13 cellular contexts compared by ENCODE assay signal in genomic region chr4:82447886-82448285, GRCh38. TPM values are rescaled to one million over a fixed set of nuclear protein-coding genes. Genes with fewer than 3 reads are reported as not detected.
A peak's percentile ranks its signal among the peaks of the same experiment; 100 is the strongest.
DNase-seq lines count a peak whose midpoint lies in the region; ATAC-seq and TF ChIP-seq lines count a peak whose summit lies in the region.
"Had no signal": no experiment of that assay in that cellular context is flagged by ENCODE, and none has a peak within 500 bp of the region (broad histone marks: within the 10 kb centered on the region; RNA-seq: fewer than 3 reads in every experiment).

No MANE protein-coding gene starts in this region.

- H3K27me3 Mint-ChIP-seq in stimulated activated naive CD8-positive, alpha-beta T cell treated with anti-CD3 and anti-CD28 coated beads, Interleukin-15, amount 100 ng/mL, for 72 hours = no peaks in the 10 kb centered on the region
- H3K27me3 Mint-ChIP-seq in activated naive CD8-positive, alpha-beta T cell treated with anti-CD3 and anti-CD28 coated beads, Interleukin-2, amount 50 U/mL, for 24 hours = no peaks in the 10 kb centered on the region
- H3K27me3 Mint-ChIP-seq in mesothelial cell of epicardium (ENCODE audit: low read depth) = no peaks in the 10 kb centered on the region

- H3K27ac Mint-ChIP-seq in stimulated activated naive CD8-positive, alpha-beta T cell treated with anti-CD3 and anti-CD28 coated beads, Interleukin-15, amount 100 ng/mL, for 72 hours = peak overlapping the region; percentile 26 to 42
- peak overlapping the region; percentile 13 for H3K27ac Mint-ChIP-seq in activated naive CD8-positive, alpha-beta T cell treated with anti-CD3 and anti-CD28 coated beads, Interleukin-2, amount 50 U/mL, for 24 hours
- H3K27ac Mint-ChIP-seq in mesothelial cell of epicardium = peak overlapping the region; percentile 85

- no peak for TF ChIP-seq CTCF in mesothelial cell of epicardium (IDR thresholded peaks at IDR 0.05; ENCODE audit: unreplicated experiment)

- no peaks in the 10 kb centered on the region for H3K9me3 Mint-ChIP-seq in stimulated activated naive CD8-positive, alpha-beta T cell treated with anti-CD3 and anti-CD28 coated beads, Interleukin-15, amount 100 ng/mL, for 72 hours
- no peaks in the 10 kb centered on the region for H3K9me3 Mint-ChIP-seq in activated naive CD8-positive, alpha-beta T cell treated with anti-CD3 and anti-CD28 coated beads, Interleukin-2, amount 50 U/mL, for 24 hours
- H3K9me3 Mint-ChIP-seq in mesothelial cell of epicardium = no peaks in the 10 kb centered on the region

- ATAC-seq in stimulated activated naive CD8-positive, alpha-beta T cell treated with anti-CD3 and anti-CD28 coated beads, Interleukin-15, amount 100 ng/mL, for 72 hours = no peak
- ATAC-seq in stimulated activated naive CD8-positive, alpha-beta T cell treated with anti-CD3 and anti-CD28 coated beads, Interleukin-15, Interleukin-2, amounts not matched to agents 100 U/mL and 50 U/mL, for 24 hours = no peak
- ATAC-seq in activated naive CD8-positive, alpha-beta T cell treated with anti-CD3 and anti-CD28 coated beads, Interleukin-2, amount 50 U/mL, for 24 hours = no peak
- ATAC-seq: K562, Panc1 had no signal

- peaks cover 39% of the 10 kb centered on the region for H3K36me3 Mint-ChIP-seq in activated naive CD8-positive, alpha-beta T cell treated with anti-CD3 and anti-CD28 coated beads, Interleukin-2, amount 50 U/mL, for 24 hours (ENCODE audit: low read depth)
- peaks cover 31% of the 10 kb centered on the region for H3K36me3 Mint-ChIP-seq in mesothelial cell of epicardium

- H3K4me1 Mint-ChIP-seq in stimulated activated naive CD8-positive, alpha-beta T cell treated with anti-CD3 and anti-CD28 coated beads, Interleukin-15, amount 100 ng/mL, for 72 hours = peaks cover 22% of the 10 kb centered on the region
- peaks cover 33% of the 10 kb centered on the region for H3K4me1 Mint-ChIP-seq in activated naive CD8-positive, alpha-beta T cell treated with anti-CD3 and anti-CD28 coated beads, Interleukin-2, amount 50 U/mL, for 24 hours
- peaks cover 12% of the 10 kb centered on the region for H3K4me1 Mint-ChIP-seq in mesothelial cell of epicardium

- no peak for DNase-seq in stimulated activated naive CD8-positive, alpha-beta T cell treated with anti-CD3 and anti-CD28 coated beads, Interleukin-15, amount 100 ng/mL, for 72 hours
- DNase-seq in stimulated activated naive CD8-positive, alpha-beta T cell treated with anti-CD3 and anti-CD28 coated beads, Interleukin-15, Interleukin-2, amounts not matched to agents 100 U/mL and 50 U/mL, for 24 hours = no peak
- no peak for DNase-seq in activated naive CD8-positive, alpha-beta T cell treated with anti-CD3 and anti-CD28 coated beads, Interleukin-2, amount 50 U/mL, for 24 hours
- DNase-seq in mesothelial cell of epicardium (ENCODE audit: low spot score in 2 of 2, unreplicated experiment in 2 of 2) = no peak
- DNase-seq in anterior cingulate cortex (lab: John Stamatoyannopoulos, UW) = no peak
- DNase-seq in effector CD8-positive, alpha-beta T cell (lab: John Stamatoyannopoulos, UW) = no peak
- no peak for DNase-seq in CD1c-positive myeloid dendritic cell (ENCODE audit: extremely low spot score)
- DNase-seq: NCI-H1105, NCI-H2081, NCI-H2171 treated with DMSO at 0.1 percent for 48 hours, NCI-H446 had no signal

- no peak overlapping the region for H3K4me3 Mint-ChIP-seq in stimulated activated naive CD8-positive, alpha-beta T cell treated with anti-CD3 and anti-CD28 coated beads, Interleukin-15, amount 100 ng/mL, for 72 hours
- H3K4me3 Mint-ChIP-seq in activated naive CD8-positive, alpha-beta T cell treated with anti-CD3 and anti-CD28 coated beads, Interleukin-2, amount 50 U/mL, for 24 hours = no peak overlapping the region
- no peak overlapping the region for H3K4me3 Mint-ChIP-seq in mesothelial cell of epicardium

RNA-seq across cellular contexts. Expression of gene ENOPH1, which starts 17.5 kb away (rescaled TPM):
- total RNA-seq in mesothelial cell of epicardium = 27.5 to 28.0 TPM (median 27.8 TPM) in 3 replicates

RNA-seq across cellular contexts. Expression of gene HNRNPDL, which starts 17.6 kb away (rescaled TPM):
- 467 to 470 TPM (median 467 TPM) in 3 replicates for total RNA-seq in mesothelial cell of epicardium

Comparison
In these comparisons a context has a peak if more than half of its experiments do, and no peak if none do; other contexts are left out.
1. H3K27ac Mint-ChIP-seq: peak in every context shown above with its lines; median percentile 85 in mesothelial cell of epicardium; 34 in stimulated activated naive CD8-positive, alpha-beta T cell treated with anti-CD3 and anti-CD28 coated beads, Interleukin-15, amount 100 ng/mL, for 72 hours; 13 in activated naive CD8-positive, alpha-beta T cell treated with anti-CD3 and anti-CD28 coated beads, Interleukin-2, amount 50 U/mL, for 24 hours.